In the genomic region with DNA sequence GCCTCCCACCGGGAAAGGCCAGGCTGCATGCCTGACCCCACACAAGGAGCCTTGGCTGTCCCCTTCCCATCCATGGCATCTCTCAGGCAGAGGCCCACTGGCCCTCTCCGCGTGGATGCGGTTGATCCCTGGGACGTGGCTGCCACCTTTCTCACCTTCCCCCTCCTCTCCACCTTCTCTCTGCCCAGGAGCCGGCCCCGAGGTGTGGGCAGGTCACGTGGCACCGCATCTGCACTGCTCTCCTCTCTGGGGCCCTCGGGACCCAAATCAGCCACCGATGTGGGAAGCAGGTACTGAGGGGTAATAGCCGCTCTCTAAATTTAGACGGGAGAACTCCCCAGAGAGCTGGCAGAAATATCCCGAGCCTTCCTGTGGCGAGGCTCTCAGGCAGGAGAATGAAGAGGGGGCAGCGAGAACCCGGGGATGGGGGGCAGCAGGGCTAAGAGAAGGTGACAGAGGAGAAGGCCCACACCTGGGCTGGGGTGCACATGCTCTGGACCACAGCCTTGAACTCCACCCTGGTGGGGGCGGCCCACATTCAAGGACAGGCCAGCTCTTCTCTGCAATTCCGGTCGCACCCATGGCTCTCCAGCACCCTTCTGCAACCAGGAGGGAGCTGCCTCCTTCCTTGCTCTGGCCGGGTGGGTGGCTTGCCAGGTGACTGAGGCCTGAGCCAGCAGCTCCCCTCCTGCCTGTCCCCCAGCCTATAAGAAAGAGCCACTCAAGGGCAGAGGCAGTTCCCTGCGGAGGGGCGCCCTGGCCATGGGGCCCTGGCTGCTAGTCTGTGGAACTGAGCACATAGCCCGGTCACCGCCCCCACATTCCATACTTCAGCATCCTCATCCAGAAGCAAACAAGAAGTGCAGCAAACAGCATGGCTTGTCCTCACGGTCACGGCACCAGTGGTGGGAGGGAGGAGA, we compare ENCODE assay signal across 1 cellular context.
TF ChIP-seq lines count a peak whose summit lies in the region.

No MANE protein-coding gene starts in this region.

TF ChIP-seq in SK-N-SH treated with all-trans-retinoic acid at 6 μM for 48 hours, 23 proteins besides CTCF, POLR2A, EP300 and RAD21 (continued from another document):
- TF ChIP-seq TCF4 (CRISPR knock-in tag; IDR thresholded peaks at IDR 0.05; ENCODE audit: borderline replicate concordance) = no peak
- no peak for TF ChIP-seq ISL1 (CRISPR knock-in tag; IDR thresholded peaks at IDR 0.05)
- TF ChIP-seq RARB (CRISPR knock-in tag; IDR thresholded peaks at IDR 0.05) = no peak
- TF ChIP-seq TOX (CRISPR knock-in tag; IDR thresholded peaks at IDR 0.05; ENCODE audit: borderline replicate concordance) = no peak
- TF ChIP-seq PPARA (CRISPR knock-in tag; IDR thresholded peaks at IDR 0.05; ENCODE audit: borderline replicate concordance) = no peak
- no peak for TF ChIP-seq ESRRG (CRISPR knock-in tag; IDR thresholded peaks at IDR 0.05)
- TF ChIP-seq, protein P1, sequence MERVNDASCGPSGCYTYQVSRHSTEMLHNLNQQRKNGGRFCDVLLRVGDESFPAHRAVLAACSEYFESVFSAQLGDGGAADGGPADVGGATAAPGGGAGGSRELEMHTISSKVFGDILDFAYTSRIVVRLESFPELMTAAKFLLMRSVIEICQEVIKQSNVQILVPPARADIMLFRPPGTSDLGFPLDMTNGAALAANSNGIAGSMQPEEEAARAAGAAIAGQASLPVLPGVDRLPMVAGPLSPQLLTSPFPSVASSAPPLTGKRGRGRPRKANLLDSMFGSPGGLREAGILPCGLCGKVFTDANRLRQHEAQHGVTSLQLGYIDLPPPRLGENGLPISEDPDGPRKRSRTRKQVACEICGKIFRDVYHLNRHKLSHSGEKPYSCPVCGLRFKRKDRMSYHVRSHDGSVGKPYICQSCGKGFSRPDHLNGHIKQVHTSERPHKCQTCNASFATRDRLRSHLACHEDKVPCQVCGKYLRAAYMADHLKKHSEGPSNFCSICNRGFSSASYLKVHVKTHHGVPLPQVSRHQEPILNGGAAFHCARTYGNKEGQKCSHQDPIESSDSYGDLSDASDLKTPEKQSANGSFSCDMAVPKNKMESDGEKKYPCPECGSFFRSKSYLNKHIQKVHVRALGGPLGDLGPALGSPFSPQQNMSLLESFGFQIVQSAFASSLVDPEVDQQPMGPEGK (CRISPR knock-in tag; IDR thresholded peaks at IDR 0.05; ENCODE audit: borderline replicate concordance) = no peak
- TF ChIP-seq, protein P2, sequence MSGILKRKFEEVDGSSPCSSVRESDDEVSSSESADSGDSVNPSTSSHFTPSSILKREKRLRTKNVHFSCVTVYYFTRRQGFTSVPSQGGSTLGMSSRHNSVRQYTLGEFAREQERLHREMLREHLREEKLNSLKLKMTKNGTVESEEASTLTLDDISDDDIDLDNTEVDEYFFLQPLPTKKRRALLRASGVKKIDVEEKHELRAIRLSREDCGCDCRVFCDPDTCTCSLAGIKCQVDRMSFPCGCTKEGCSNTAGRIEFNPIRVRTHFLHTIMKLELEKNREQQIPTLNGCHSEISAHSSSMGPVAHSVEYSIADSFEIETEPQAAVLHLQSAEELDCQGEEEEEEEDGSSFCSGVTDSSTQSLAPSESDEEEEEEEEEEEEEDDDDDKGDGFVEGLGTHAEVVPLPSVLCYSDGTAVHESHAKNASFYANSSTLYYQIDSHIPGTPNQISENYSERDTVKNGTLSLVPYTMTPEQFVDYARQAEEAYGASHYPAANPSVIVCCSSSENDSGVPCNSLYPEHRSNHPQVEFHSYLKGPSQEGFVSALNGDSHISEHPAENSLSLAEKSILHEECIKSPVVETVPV (CRISPR knock-in tag; IDR thresholded peaks at IDR 0.05) = no peak
